In the genomic region with DNA sequence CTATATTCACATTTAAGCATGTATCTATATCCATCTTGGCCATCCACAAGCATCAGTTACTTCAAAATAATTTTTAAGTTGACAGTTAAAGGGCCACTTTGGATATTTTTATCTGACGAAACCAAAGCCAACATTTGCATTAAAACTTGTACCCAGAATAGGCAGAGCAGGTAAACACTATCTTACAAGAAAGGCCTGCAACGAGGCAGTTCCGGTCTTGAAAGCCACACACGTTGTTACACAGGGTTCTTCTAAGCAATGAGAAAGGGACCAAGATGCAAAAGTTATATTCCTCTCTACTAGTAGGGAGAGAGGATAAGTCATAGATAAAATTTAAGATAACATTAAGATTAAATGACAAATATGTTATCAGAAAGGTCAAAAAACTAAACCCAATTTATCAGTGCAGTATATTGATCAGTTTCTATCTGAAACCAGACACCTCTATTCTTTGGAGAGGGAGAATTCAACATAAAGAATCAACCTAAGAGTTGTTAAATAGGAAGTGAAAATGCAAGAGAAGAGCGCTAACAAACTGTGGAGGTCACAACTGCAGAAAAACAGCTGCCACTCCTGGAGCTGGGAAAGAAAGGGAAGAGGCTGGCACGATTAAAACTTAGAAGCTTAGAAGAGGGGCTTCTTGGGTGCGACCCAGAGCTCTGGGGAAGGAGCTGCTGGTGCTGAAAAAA, we compare ENCODE assay signal across 24 cellular contexts.
A peak's percentile ranks its signal among the peaks of the same experiment; 100 is the strongest.
DNase-seq lines count a peak whose midpoint lies in the region; ATAC-seq, FAIRE-seq and TF ChIP-seq lines count a peak whose summit lies in the region.
"Had no signal": no experiment of that assay in that cellular context is flagged by ENCODE, and none has a peak within 500 bp of the region (broad histone marks: within the 10 kb centered on the region; RNA-seq: fewer than 3 reads in every experiment).

No MANE protein-coding gene starts in this region.

- no peak overlapping the region for H3K4me3 Mint-ChIP-seq in GM23338
- no peak overlapping the region for H3K4me3 Mint-ChIP-seq in mesothelial cell of epicardium
- no peak overlapping the region for H3K4me3 Mint-ChIP-seq in endodermal cell
- H3K4me3 Mint-ChIP-seq: CD4-positive, alpha-beta T cell had no signal

- TF ChIP-seq CTCF in GM06990 (IDR thresholded peaks at IDR 0.05; ENCODE audit: insufficient read depth, low read length, poor library complexity, severe bottlenecking) (no peak), GM23338 (conservative IDR thresholded peaks at IDR 0.05; ENCODE audit: low read depth in 2 of 2) (no peak), SU-DHL-6 (IDR thresholded peaks at IDR 0.05; ENCODE audit: insufficient read depth, low read length, poor library complexity, severe bottlenecking) (no peak), mesothelial cell of epicardium (IDR thresholded peaks at IDR 0.05; ENCODE audit: unreplicated experiment) (no peak), endodermal cell (conservative IDR thresholded peaks at IDR 0.05) (no peak)

- H3K27me3 Mint-ChIP-seq in GM23338 (ENCODE audit: insufficient read depth, low read depth, poor library complexity) (peaks cover 1% of the 10 kb centered on the region), mesothelial cell of epicardium (ENCODE audit: low read depth) (no peaks in the 10 kb centered on the region), endodermal cell (ENCODE audit: insufficient read depth) (no peaks in the 10 kb centered on the region)
- H3K27me3 Mint-ChIP-seq: CD4-positive, alpha-beta T cell had no signal

- H2AFZ ChIP-seq in GM23338 (peak overlapping the region; percentile 83; the same call in 1 of the 2 replicates), SU-DHL-6 (ENCODE audit: low read depth, low read length, severe bottlenecking) (peak overlapping the region; percentile 42)

- H3K27ac Mint-ChIP-seq in GM23338 = no peak overlapping the region
- peak overlapping the region; percentile 43 for H3K27ac Mint-ChIP-seq in mesothelial cell of epicardium
- H3K27ac Mint-ChIP-seq in endodermal cell = no peak overlapping the region
- H3K27ac Mint-ChIP-seq: CD4-positive, alpha-beta T cell had no signal

- no peak for TF ChIP-seq POLR2A in GM12892 (IDR thresholded peaks at IDR 0.05; ENCODE audit: low read depth, low read length)

- H3K4me2 ChIP-seq in GM23338 (peak overlapping the region; percentile 47; the same call in 1 of the 2 replicates), SU-DHL-6 (ENCODE audit: low read depth, low read length, poor library complexity, severe bottlenecking) (peak overlapping the region; percentile 22)

- H3K36me3 ChIP-seq in GM06990 (ENCODE audit: control insufficient read depth, insufficient read depth, low read length) (no peaks in the 10 kb centered on the region), GM23338 (ENCODE audit: insufficient read depth) (no peaks in the 10 kb centered on the region), SU-DHL-6 (ENCODE audit: low read length) (no peaks in the 10 kb centered on the region), endodermal cell (ENCODE audit: control insufficient read depth, insufficient read depth, low read length) (no peaks in the 10 kb centered on the region)

- H3K79me2 ChIP-seq in GM23338 (replicated peaks; ENCODE audit: insufficient read depth) (no peaks in the 10 kb centered on the region), SU-DHL-6 (ENCODE audit: insufficient read depth, low read length) (no peaks in the 10 kb centered on the region)

- 76 to 85% methylated on average over 4 to 7 of the region's 7 CpGs for WGBS in endodermal cell (ENCODE audit: insufficient coverage in 1 of 2, insufficient read length in 1 of 2), 2 experiments

- ATAC-seq in GM23338 = no peak; the same call in 2 of the 3 replicates
- no peak for ATAC-seq in HG02973 (IDR thresholded peaks at IDR 0.05; ENCODE audit: unreplicated experiment)
- ATAC-seq: A549, GM12878, K562 had no signal

- no peaks in the 10 kb centered on the region for H4K20me1 ChIP-seq in GM23338 (replicated peaks; ENCODE audit: insufficient read depth)
- H4K20me1 ChIP-seq in SU-DHL-6 (ENCODE audit: low read depth, low read length) = no peaks in the 10 kb centered on the region

- H3K4me1 ChIP-seq in GM23338 (ENCODE audit: insufficient read depth) = peaks cover 22% of the 10 kb centered on the region
- H3K4me1 ChIP-seq in endodermal cell (ENCODE audit: control insufficient read depth, insufficient read depth, low read length) = no peaks in the 10 kb centered on the region
- H3K4me1 ChIP-seq: Caco-2 had no signal

- H3K4me1 Mint-ChIP-seq in GM23338 (peaks cover 23% of the 10 kb centered on the region), mesothelial cell of epicardium (peaks cover 33% of the 10 kb centered on the region), endodermal cell (peaks cover 3% of the 10 kb centered on the region)

- H3F3A ChIP-seq in GM23338 (replicated peaks; ENCODE audit: low read depth) (no peaks in the 10 kb centered on the region), SU-DHL-6 (ENCODE audit: insufficient read depth) (no peaks in the 10 kb centered on the region)

- H3K9me3 ChIP-seq in SU-DHL-6 (ENCODE audit: insufficient read depth, low read length) = no peaks in the 10 kb centered on the region; the same call in 1 of the 2 replicates
- H3K9me3 ChIP-seq in endodermal cell (ENCODE audit: control insufficient read depth, low read length) = no peaks in the 10 kb centered on the region
- H3K9me3 ChIP-seq: A549, Caco-2 had no signal

- H3K27me3 ChIP-seq in GM06990 (replicated peaks; ENCODE audit: control insufficient read depth, insufficient read depth, low read length) (no peaks in the 10 kb centered on the region), GM23338 (ENCODE audit: insufficient read depth) (no peaks in the 10 kb centered on the region), SU-DHL-6 (ENCODE audit: low read length) (no peaks in the 10 kb centered on the region), endodermal cell (ENCODE audit: control insufficient read depth, insufficient read depth, low read length, poor library complexity, severe bottlenecking) (no peaks in the 10 kb centered on the region)

- H3K9me2 ChIP-seq in GM23338 (ENCODE audit: insufficient read depth) (no peaks in the 10 kb centered on the region), SU-DHL-6 (replicated peaks; ENCODE audit: insufficient read depth, low read length) (no peaks in the 10 kb centered on the region)

- no peak overlapping the region for H3K4me3 ChIP-seq in GM06990 (replicated peaks; ENCODE audit: low read depth, low read length)
- H3K4me3 ChIP-seq in GM23338 = no peak overlapping the region
- H3K4me3 ChIP-seq in SU-DHL-6 (ENCODE audit: insufficient read depth, low read length, poor library complexity, severe bottlenecking) = no peak overlapping the region
- no peak overlapping the region for H3K4me3 ChIP-seq in endodermal cell (ENCODE audit: low read length)
- H3K4me3 ChIP-seq: A549, GM12878, K562 had no signal

- H3K9ac ChIP-seq in SU-DHL-6 (ENCODE audit: low read length) (no peak overlapping the region), endodermal cell (ENCODE audit: extremely low read depth, low read length, poor library complexity, severe bottlenecking) (no peak overlapping the region)

- no peak for FAIRE-seq in GM12892 (lab: Jason Lieb, UNC)
- FAIRE-seq: GM12878, GM18507, H54, HTR-8/SVneo, K562 had no signal

- H3K36me3 Mint-ChIP-seq in GM23338 (ENCODE audit: low read depth) = no peaks in the 10 kb centered on the region
- H3K36me3 Mint-ChIP-seq in mesothelial cell of epicardium = peaks cover 6% of the 10 kb centered on the region
- no peaks in the 10 kb centered on the region for H3K36me3 Mint-ChIP-seq in endodermal cell (ENCODE audit: low read depth)

- H3K9me3 Mint-ChIP-seq in GM23338 (no peaks in the 10 kb centered on the region), mesothelial cell of epicardium (peaks cover 29% of the 10 kb centered on the region), endodermal cell (no peaks in the 10 kb centered on the region)

- H3K27ac ChIP-seq in GM23338 (ENCODE audit: low read depth) (no peak overlapping the region), SU-DHL-6 (ENCODE audit: low read depth, low read length) (peak overlapping the region; percentile 49), endodermal cell (ENCODE audit: low read depth, low read length) (no peak overlapping the region)
- H3K27ac ChIP-seq: 22Rv1, A549, C4-2B had no signal

- DNase-seq in GM06990 (ENCODE audit: extremely low read depth, insufficient read length) (peak; percentile 3), GM23338 (ENCODE audit: low spot score) (no peak), mesothelial cell of epicardium (ENCODE audit: low spot score in 2 of 2, unreplicated experiment in 2 of 2) (no peak), NCI-H2227 (lab: John Stamatoyannopoulos, UW; ENCODE audit: unreplicated experiment) (no peak), GM12892 (ENCODE audit: insufficient read length) (no peak), endodermal cell (no peak)
- DNase-seq: AML-193; Caco-2; CD4-positive, alpha-beta T cell; DMS153; DMS79; GDM1; HCEC 1CT; IMR-90 had no signal

TF ChIP-seq in GM23338, 12 proteins besides CTCF, POLR2A, EP300 and RAD21 (continues in another document):
- TF ChIP-seq POLR2AphosphoS5 (IDR thresholded peaks at IDR 0.05; ENCODE audit: low read depth) (no peak), EZH2 (IDR thresholded peaks at IDR 0.05; ENCODE audit: low read depth, unreplicated experiment) (no peak), STAT1 (IDR thresholded peaks at IDR 0.05; ENCODE audit: unreplicated experiment) (no peak), NANOG (IDR thresholded peaks at IDR 0.05; ENCODE audit: borderline replicate concordance) (no peak)
- TF ChIP-seq, protein P1, sequence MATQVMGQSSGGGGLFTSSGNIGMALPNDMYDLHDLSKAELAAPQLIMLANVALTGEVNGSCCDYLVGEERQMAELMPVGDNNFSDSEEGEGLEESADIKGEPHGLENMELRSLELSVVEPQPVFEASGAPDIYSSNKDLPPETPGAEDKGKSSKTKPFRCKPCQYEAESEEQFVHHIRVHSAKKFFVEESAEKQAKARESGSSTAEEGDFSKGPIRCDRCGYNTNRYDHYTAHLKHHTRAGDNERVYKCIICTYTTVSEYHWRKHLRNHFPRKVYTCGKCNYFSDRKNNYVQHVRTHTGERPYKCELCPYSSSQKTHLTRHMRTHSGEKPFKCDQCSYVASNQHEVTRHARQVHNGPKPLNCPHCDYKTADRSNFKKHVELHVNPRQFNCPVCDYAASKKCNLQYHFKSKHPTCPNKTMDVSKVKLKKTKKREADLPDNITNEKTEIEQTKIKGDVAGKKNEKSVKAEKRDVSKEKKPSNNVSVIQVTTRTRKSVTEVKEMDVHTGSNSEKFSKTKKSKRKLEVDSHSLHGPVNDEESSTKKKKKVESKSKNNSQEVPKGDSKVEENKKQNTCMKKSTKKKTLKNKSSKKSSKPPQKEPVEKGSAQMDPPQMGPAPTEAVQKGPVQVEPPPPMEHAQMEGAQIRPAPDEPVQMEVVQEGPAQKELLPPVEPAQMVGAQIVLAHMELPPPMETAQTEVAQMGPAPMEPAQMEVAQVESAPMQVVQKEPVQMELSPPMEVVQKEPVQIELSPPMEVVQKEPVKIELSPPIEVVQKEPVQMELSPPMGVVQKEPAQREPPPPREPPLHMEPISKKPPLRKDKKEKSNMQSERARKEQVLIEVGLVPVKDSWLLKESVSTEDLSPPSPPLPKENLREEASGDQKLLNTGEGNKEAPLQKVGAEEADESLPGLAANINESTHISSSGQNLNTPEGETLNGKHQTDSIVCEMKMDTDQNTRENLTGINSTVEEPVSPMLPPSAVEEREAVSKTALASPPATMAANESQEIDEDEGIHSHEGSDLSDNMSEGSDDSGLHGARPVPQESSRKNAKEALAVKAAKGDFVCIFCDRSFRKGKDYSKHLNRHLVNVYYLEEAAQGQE (IDR thresholded peaks at IDR 0.05; ENCODE audit: unreplicated experiment) = no peak
